ENCODE assay signal across 10 cellular contexts in genomic region chr1:12593621-12594066, GRCh38. TPM values are rescaled to one million over a fixed set of nuclear protein-coding genes. Genes with fewer than 3 reads are reported as not detected.
DNase-seq lines count a peak whose midpoint lies in the region; ATAC-seq and TF ChIP-seq lines count a peak whose summit lies in the region.
"Had no signal": no experiment of that assay in that cellular context is flagged by ENCODE, and none has a peak within 500 bp of the region (broad histone marks: within the 10 kb centered on the region; RNA-seq: fewer than 3 reads in every experiment).

No MANE protein-coding gene starts in this region.

- intact Hi-C loops in mammary epithelial cell (cut with micrococcal nuclease): loop anchor here (2.0 kb wide), 1 partner anchor 45 kb away; no protein-coding TSS in a partner anchor

- TF ChIP-seq CTCF in mammary epithelial cell (conservative IDR thresholded peaks at IDR 0.05 in 1 of 2, IDR thresholded peaks at IDR 0.05 in 1 of 2; ENCODE audit: extremely low read depth in 1 of 2, insufficient read depth in 1 of 2, low read depth in 1 of 2, low read length in 2 of 2): no peak
- TF ChIP-seq CTCF in liver (IDR thresholded peaks at IDR 0.05; ENCODE audit: low read depth, low read length, missing input control): no peak
- no peak for TF ChIP-seq CTCF in thoracic aorta (IDR thresholded peaks at IDR 0.05)

- H3K36me3 ChIP-seq in mammary epithelial cell (ENCODE audit: insufficient read depth, low read length): no peaks in the 10 kb centered on the region
- peaks cover under 1 to 7% (median 2%) of the 10 kb centered on the region in 4 donors for H3K36me3 ChIP-seq in liver (ENCODE audit: control insufficient read depth in 4 of 4, insufficient read depth in 3 of 4, low read depth in 1 of 4, low read length in 3 of 4)
- H3K36me3 ChIP-seq in thoracic aorta: peaks cover 10% of the 10 kb centered on the region
- no peaks in the 10 kb centered on the region for H3K36me3 ChIP-seq in SJCRH30

- BruUV-seq in mammary epithelial cell (replicated peaks; lab: Mats Ljungman, UMichigan): no TSS peak

- H3K4me3 ChIP-seq in mammary epithelial cell (replicated peaks in 1 of 3; ENCODE audit: insufficient read depth in 1 of 3, low read depth in 2 of 3, low read length in 3 of 3) (no peak overlapping the region), liver (ENCODE audit: low read depth in 1 of 3, low read length in 3 of 3) (no peak overlapping the region), thoracic aorta (no peak overlapping the region), SJCRH30 (no peak overlapping the region)

- ATAC-seq in thoracic aorta (ENCODE audit: insufficient number of reproducible peaks, low FRiP score, low read depth) (no peak), GM21825 (IDR thresholded peaks at IDR 0.05; ENCODE audit: unreplicated experiment) (no peak)

- DNase-seq in mammary epithelial cell: peak; percentile 70
- peak; percentile 57 for DNase-seq in thoracic aorta (ENCODE audit: low spot score)
- DNase-seq in SJCRH30: no peak
- no peak for DNase-seq in NCI-H774 (lab: John Stamatoyannopoulos, UW)
- DNase-seq in HT-29 (ENCODE audit: low spot score): no peak
- DNase-seq: occipital lobe had no signal

- H2AFZ ChIP-seq in mammary epithelial cell (ENCODE audit: low read depth, low read length): no peak overlapping the region

- TF ChIP-seq EP300 in Ishikawa (IDR thresholded peaks at IDR 0.05; ENCODE audit: borderline replicate concordance): no peak

- no peak overlapping the region for H3K9ac ChIP-seq in mammary epithelial cell (ENCODE audit: insufficient read depth, low read length)
- peak overlapping the region in 1 of 2 donors; percentile 16 for H3K9ac ChIP-seq in liver (ENCODE audit: low read depth in 1 of 2, low read length in 2 of 2)

- dilution Hi-C loops in mammary epithelial cell (cut with HindIII; ENCODE audit: low sequenced_read_pairs): no loop called here

- WGBS in mammary epithelial cell (ENCODE audit: low coverage, missing lambda C conversion rate): 36% methylated on average over 7 of the region's 7 CpGs
- WGBS in liver: 31% methylated on average over 7 of the region's 7 CpGs

- TF ChIP-seq RAD21 in Ishikawa (IDR thresholded peaks at IDR 0.05; ENCODE audit: low read depth) (no peak), liver (IDR thresholded peaks at IDR 0.05) (peak in 1 of 2 donors; percentile 34)

- H3K4me1 ChIP-seq in mammary epithelial cell (ENCODE audit: insufficient read depth, low read length): peaks cover 37% of the 10 kb centered on the region
- H3K4me1 ChIP-seq in liver (ENCODE audit: control insufficient read depth in 4 of 4, insufficient read depth in 4 of 4, low read length in 3 of 4): peaks cover 17 to 73% (median 57%) of the 10 kb centered on the region in 4 donors
- peaks cover 52 to 91% of the 10 kb centered on the region in 2 donors for H3K4me1 ChIP-seq in thoracic aorta (ENCODE audit: control insufficient read depth in 1 of 2, low read depth in 2 of 2)
- H3K4me1 ChIP-seq in SJCRH30: peaks cover 14% of the 10 kb centered on the region

- CTCF ChIA-PET in mammary epithelial cell (lab: Charles Lee; ENCODE audit: low non-redundant PET): no interaction called here

- in situ Hi-C loops in mammary epithelial cell (cut with MboI; ENCODE audit: low sequenced_read_pairs in 2 of 2): no loop called here

- H3K4me2 ChIP-seq in mammary epithelial cell (ENCODE audit: insufficient read depth, low read depth, low read length): peak overlapping the region; percentile 27

- H3K27ac ChIP-seq in mammary epithelial cell (ENCODE audit: insufficient read depth, low read depth, low read length): no peak overlapping the region
- H3K27ac ChIP-seq in liver (ENCODE audit: low read depth in 1 of 2, low read length in 2 of 2): peak overlapping the region; percentile 94 to 96
- peak overlapping the region; percentile 95 to 98 for H3K27ac ChIP-seq in thoracic aorta
- H3K27ac ChIP-seq in SJCRH30: no peak overlapping the region

- no peaks in the 10 kb centered on the region for H4K20me1 ChIP-seq in mammary epithelial cell (ENCODE audit: insufficient read depth, low read length)

- H3K79me2 ChIP-seq in mammary epithelial cell (ENCODE audit: insufficient read depth, low read length): peaks cover 24% of the 10 kb centered on the region

- no peaks in the 10 kb centered on the region for H3K9me3 ChIP-seq in mammary epithelial cell (replicated peaks; ENCODE audit: insufficient read depth, low read length)
- no peaks in the 10 kb centered on the region for H3K9me3 ChIP-seq in liver (ENCODE audit: control insufficient read depth in 4 of 4, low read length in 3 of 4)
- no peaks in the 10 kb centered on the region for H3K9me3 ChIP-seq in thoracic aorta
- no peaks in the 10 kb centered on the region for H3K9me3 ChIP-seq in SJCRH30 (replicated peaks)

- H3K27me3 ChIP-seq in mammary epithelial cell (ENCODE audit: insufficient read depth, low read length) (no peaks in the 10 kb centered on the region), liver (ENCODE audit: control insufficient read depth in 4 of 4, insufficient read depth in 4 of 4, low read length in 3 of 4) (no peaks in the 10 kb centered on the region), thoracic aorta (replicated peaks; ENCODE audit: insufficient read depth) (no peaks in the 10 kb centered on the region), SJCRH30 (no peaks in the 10 kb centered on the region)

TF ChIP-seq in Ishikawa, 13 proteins besides CTCF, POLR2A, EP300 and RAD21 (continues in another document):
- TF ChIP-seq TEAD4 (IDR thresholded peaks at IDR 0.05) (no peak), NFIC (IDR thresholded peaks at IDR 0.05) (no peak), REST (IDR thresholded peaks at IDR 0.05; ENCODE audit: low read depth) (no peak), EGR1 (IDR thresholded peaks at IDR 0.05) (no peak)

TF ChIP-seq in liver, 16 proteins besides CTCF, POLR2A, EP300 and RAD21 (continues in another document):
- TF ChIP-seq HNF4A (conservative IDR thresholded peaks at IDR 0.05): peak; percentile 76 to 79
- TF ChIP-seq EGR1 (IDR thresholded peaks at IDR 0.05; ENCODE audit: low read depth in 2 of 2): no peak
- no peak for TF ChIP-seq MAX (IDR thresholded peaks at IDR 0.05)
- peak in 1 of 2 donors; percentile 16 for TF ChIP-seq JUND (IDR thresholded peaks at IDR 0.05)
- TF ChIP-seq ATF3 (IDR thresholded peaks at IDR 0.05): no peak
- TF ChIP-seq SP1 (IDR thresholded peaks at IDR 0.05): peak; percentile 45
- peak; percentile 33 for TF ChIP-seq YY1 (IDR thresholded peaks at IDR 0.05)
- TF ChIP-seq FOXA1 (IDR thresholded peaks at IDR 0.05): no peak
- no peak for TF ChIP-seq FOXA2 (IDR thresholded peaks at IDR 0.05)
- TF ChIP-seq RXRA (IDR thresholded peaks at IDR 0.05): peak; percentile 90 to 94
- no peak for TF ChIP-seq GABPA (IDR thresholded peaks at IDR 0.05 in 1 of 2, conservative IDR thresholded peaks at IDR 0.05 in 1 of 2)
- no peak for TF ChIP-seq TAF1 (conservative IDR thresholded peaks at IDR 0.05)
- no peak for TF ChIP-seq ZBTB33 (IDR thresholded peaks at IDR 0.05)
- peak; percentile 15 for TF ChIP-seq HNF4G (IDR thresholded peaks at IDR 0.05)

RNA-seq across cellular contexts. Expression of gene DHRS3, which starts 24.4 kb away (rescaled TPM):
- total RNA-seq in mammary epithelial cell (10 to 100 TPM; 18.7 to 76.3 TPM), liver (100 to 1,000 TPM in 1 of 2 donors, 10 to 100 TPM in 1; 62.6 to 146 TPM), thoracic aorta (100 to 1,000 TPM in 1 of 2 donors, 10 to 100 TPM in 1; 65.9 to 150 TPM)
- polyA plus RNA-seq in mammary epithelial cell (28.3 TPM), liver (100 to 1,000 TPM; 170 to 185 TPM)
- polyA minus RNA-seq in mammary epithelial cell: 63.9 TPM
- 2.6 and 3.5 TPM in 2 replicates for total RNA-seq in SJCRH30 (2014; rRNA removed; shearing (Covaris generic))
- total RNA-seq in HT-29 (2014; rRNA removed; shearing (Covaris generic)): 84.8 and 90.2 TPM in 2 replicates

RNA-seq across cellular contexts. Expression of gene AADACL4, which starts 50.2 kb away (rescaled TPM):
- total RNA-seq in mammary epithelial cell (not detected), liver (not detected), thoracic aorta (not detected)
- polyA plus RNA-seq in mammary epithelial cell (not detected), liver (not detected)
- not detected for polyA minus RNA-seq in mammary epithelial cell
- not detected in 2 replicates for total RNA-seq in SJCRH30 (2014; rRNA removed; shearing (Covaris generic))
- total RNA-seq in HT-29 (2014; rRNA removed; shearing (Covaris generic)): not detected in 2 replicates
- total RNA-seq: fibroblast of lung, occipital lobe had no signal
- polyA plus RNA-seq: fibroblast of lung had no signal

Comparison
In these comparisons a context has a peak if more than half of its experiments do, and no peak if none do; other contexts are left out.
1. DNase-seq: peak in mammary epithelial cell (single experiment) and thoracic aorta (single experiment); none in SJCRH30 (0 of 2), NCI-H774 (single experiment) and HT-29 (single experiment).
2. H3K27ac ChIP-seq: peak in liver (2 of 2) and thoracic aorta (2 of 2); none in mammary epithelial cell (single experiment) and SJCRH30 (single experiment).